In the genomic region with DNA sequence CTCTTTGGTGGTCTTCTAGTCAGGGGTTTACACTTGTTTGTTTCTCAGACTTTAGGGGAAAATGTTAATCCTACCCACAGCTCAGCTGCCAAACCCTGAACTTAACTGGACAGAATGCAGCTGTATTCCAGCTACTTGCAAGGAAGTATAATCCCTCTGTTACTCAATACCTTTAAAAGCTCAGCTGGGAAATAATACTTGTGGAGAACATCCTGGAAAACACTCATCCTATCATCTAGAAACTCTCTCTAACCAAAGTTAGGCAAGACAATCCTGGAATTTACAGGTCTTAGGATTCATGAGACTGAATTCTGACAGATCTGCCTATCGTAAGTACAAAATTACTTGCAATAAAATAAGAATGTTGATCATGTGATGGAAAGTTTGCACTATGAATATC, we compare ENCODE assay signal across 16 cellular contexts.
DNase-seq lines count a peak whose midpoint lies in the region; ATAC-seq and TF ChIP-seq lines count a peak whose summit lies in the region.
"Had no signal": no experiment of that assay in that cellular context is flagged by ENCODE, and none has a peak within 500 bp of the region (broad histone marks: within the 10 kb centered on the region; RNA-seq: fewer than 3 reads in every experiment).

No MANE protein-coding gene starts in this region.

- peaks cover 42% of the 10 kb centered on the region for H3K4me1 Mint-ChIP-seq in nephron
- no peaks in the 10 kb centered on the region for H3K4me1 Mint-ChIP-seq in T-helper 2 cell treated with Interferon-gamma antibody and Interleukin-4, amounts not matched to agents 5 μg/mL and 100 μg/mL, for 36 hours (ENCODE audit: low read depth)
- H3K4me1 Mint-ChIP-seq: CD14-positive monocyte had no signal

- no peak for TF ChIP-seq CTCF in AG09309 (IDR thresholded peaks at IDR 0.05; ENCODE audit: control insufficient read depth, insufficient read depth, low read depth, low read length, missing control alignments)
- no peak for TF ChIP-seq CTCF in fibroblast of pulmonary artery (IDR thresholded peaks at IDR 0.05; ENCODE audit: low read length, missing control alignments)
- no peak for TF ChIP-seq CTCF in nephron (IDR thresholded peaks at IDR 0.05; ENCODE audit: unreplicated experiment in 3 of 3)

- H3K4me3 ChIP-seq in AG09309 (ENCODE audit: control insufficient read depth, low read depth, low read length) (no peak overlapping the region), SK-N-MC (no peak overlapping the region), fibroblast of pulmonary artery (replicated peaks; ENCODE audit: low read depth, low read length) (no peak overlapping the region)
- H3K4me3 ChIP-seq: GM12878, PC-9 had no signal

- DNase-seq in AG09309 (ENCODE audit: low read depth): peak; percentile 59
- no peak for DNase-seq in SK-N-MC (ENCODE audit: low read depth, low spot score)
- peak; percentile 25 for DNase-seq in fibroblast of pulmonary artery (ENCODE audit: low read depth)
- no peak for DNase-seq in T-helper 2 cell treated with Interferon-gamma antibody and Interleukin-4, amounts not matched to agents 5 μg/mL and 100 μg/mL, for 36 hours (ENCODE audit: low spot score)
- DNase-seq in globus pallidus (ENCODE audit: low spot score): no peak
- DNase-seq in cerebellar nuclear complex (lab: John Stamatoyannopoulos, UW): no peak
- DNase-seq: Karpas-422, NCI-H187 treated with DMSO at 0.1 percent for 48 hours, NCI-H446 treated with DMSO at 0.1 percent for 48 hours, NCI-H748 treated with DMSO at 0.1 percent for 48 hours, PC-9 had no signal

- H3K9me3 ChIP-seq in SK-N-MC (ENCODE audit: low read depth, low read length): no peaks in the 10 kb centered on the region

- H3K36me3 ChIP-seq in SK-N-MC (ENCODE audit: insufficient read depth, low read length): no peaks in the 10 kb centered on the region

- H3K36me3 Mint-ChIP-seq in nephron (ENCODE audit: low read depth): no peaks in the 10 kb centered on the region
- H3K36me3 Mint-ChIP-seq in T-helper 2 cell treated with Interferon-gamma antibody and Interleukin-4, amounts not matched to agents 5 μg/mL and 100 μg/mL, for 36 hours (ENCODE audit: low read depth): no peaks in the 10 kb centered on the region
- H3K36me3 Mint-ChIP-seq: CD14-positive monocyte had no signal

- no peak overlapping the region for H3K9ac ChIP-seq in SK-N-MC (ENCODE audit: insufficient read length)

- H3K4me3 Mint-ChIP-seq in nephron: peak overlapping the region in 1 of 3 experiments; percentile 24
- no peak overlapping the region for H3K4me3 Mint-ChIP-seq in T-helper 2 cell treated with Interferon-gamma antibody and Interleukin-4, amounts not matched to agents 5 μg/mL and 100 μg/mL, for 36 hours
- H3K4me3 Mint-ChIP-seq: CD14-positive monocyte had no signal

- H3K27ac Mint-ChIP-seq in nephron: peak overlapping the region; percentile 53 to 94 (median 92)
- H3K27ac Mint-ChIP-seq in T-helper 2 cell treated with Interferon-gamma antibody and Interleukin-4, amounts not matched to agents 5 μg/mL and 100 μg/mL, for 36 hours: no peak overlapping the region
- H3K27ac Mint-ChIP-seq: CD14-positive monocyte had no signal

- no peaks in the 10 kb centered on the region for H3K9me3 Mint-ChIP-seq in nephron
- no peaks in the 10 kb centered on the region for H3K9me3 Mint-ChIP-seq in T-helper 2 cell treated with Interferon-gamma antibody and Interleukin-4, amounts not matched to agents 5 μg/mL and 100 μg/mL, for 36 hours

- H3K27me3 Mint-ChIP-seq in nephron (ENCODE audit: low read depth): no peaks in the 10 kb centered on the region
- H3K27me3 Mint-ChIP-seq in T-helper 2 cell treated with Interferon-gamma antibody and Interleukin-4, amounts not matched to agents 5 μg/mL and 100 μg/mL, for 36 hours (ENCODE audit: low read depth): no peaks in the 10 kb centered on the region

- H3K27ac ChIP-seq in SK-N-MC: peak overlapping the region; percentile 12; the same call in 1 of the 2 replicates
- H3K27ac ChIP-seq: PC-9 had no signal

- no peak for ATAC-seq in GM21717 (IDR thresholded peaks at IDR 0.05; ENCODE audit: unreplicated experiment)
- ATAC-seq: GM12878, HCT116 had no signal

Comparison
In these comparisons a context has a peak if more than half of its experiments do, and no peak if none do; other contexts are left out.
1. DNase-seq: peak in AG09309 (single experiment) and fibroblast of pulmonary artery (single experiment); none in SK-N-MC (single experiment), T-helper 2 cell treated with Interferon-gamma antibody and Interleukin-4, amounts not matched to agents 5 μg/mL and 100 μg/mL, for 36 hours (single experiment), globus pallidus (single experiment) and cerebellar nuclear complex (0 of 2).